In genomic region chr2:38546585-38546984, GRCh38 we compare ENCODE assay signal across 11 cellular contexts. TPM values are rescaled to one million over a fixed set of nuclear protein-coding genes. Genes with fewer than 3 reads are reported as not detected.
DNase-seq lines count a peak whose midpoint lies in the region; ATAC-seq and TF ChIP-seq lines count a peak whose summit lies in the region.
"Had no signal": no experiment of that assay in that cellular context is flagged by ENCODE, and none has a peak within 500 bp of the region (broad histone marks: within the 10 kb centered on the region; RNA-seq: fewer than 3 reads in every experiment).

No MANE protein-coding gene starts in this region.

- intact Hi-C loops in left lung (cut with DNase I) = no loop called here

- H3K4me1 Mint-ChIP-seq in activated naive CD4-positive, alpha-beta T cell treated with anti-CD3 and anti-CD28 coated beads, Interleukin-2, amount 10 ng/mL, durations not matched to agents 7 days and 5 days = peaks cover 27% of the 10 kb centered on the region
- H3K4me1 Mint-ChIP-seq in progenitor cell of endocrine pancreas (ENCODE audit: low read depth) = peaks cover 7% of the 10 kb centered on the region

- H3K27ac Mint-ChIP-seq in activated naive CD4-positive, alpha-beta T cell treated with anti-CD3 and anti-CD28 coated beads, Interleukin-2, amount 10 ng/mL, durations not matched to agents 7 days and 5 days = peak overlapping the region; percentile 5
- H3K27ac Mint-ChIP-seq in progenitor cell of endocrine pancreas = peak overlapping the region; percentile 69

- H3K27me3 ChIP-seq in Karpas-422 (ENCODE audit: low read length) = no peaks in the 10 kb centered on the region
- H3K27me3 ChIP-seq in RWPE2 (ENCODE audit: insufficient read depth, poor library complexity, severe bottlenecking) = no peaks in the 10 kb centered on the region
- H3K27me3 ChIP-seq in left lung = peaks cover 0 to 5% of the 10 kb centered on the region in 2 donors

- H3K9me2 ChIP-seq in Karpas-422 (replicated peaks; ENCODE audit: insufficient read depth, low read length) = no peaks in the 10 kb centered on the region

- DNase-seq in activated naive CD4-positive, alpha-beta T cell treated with anti-CD3 and anti-CD28 coated beads, Interleukin-2, amount 10 ng/mL, durations not matched to agents 7 days and 5 days = no peak
- no peak for DNase-seq in activated naive CD4-positive, alpha-beta T cell treated with anti-CD3 and anti-CD28 coated beads, Interleukin-2, amount 50 U/mL, for 16 hours
- peak; percentile 61 for DNase-seq in Karpas-422
- DNase-seq in RWPE2 (ENCODE audit: low spot score) = no peak
- no peak for DNase-seq in progenitor cell of endocrine pancreas (ENCODE audit: low spot score, unreplicated experiment)
- DNase-seq in NCI-H2029 (lab: John Stamatoyannopoulos, UW) = no peak
- DNase-seq in left lung = no peak
- DNase-seq: Caco-2; CD8-positive, alpha-beta memory T cell; DMS53 had no signal

- TF ChIP-seq CTCF in RWPE2 (IDR thresholded peaks at IDR 0.05; ENCODE audit: poor library complexity, severe bottlenecking) (no peak), progenitor cell of endocrine pancreas (IDR thresholded peaks at IDR 0.05; ENCODE audit: unreplicated experiment) (no peak), left lung (IDR thresholded peaks at IDR 0.05) (no peak)

- H3K27ac ChIP-seq in Karpas-422 (ENCODE audit: low read length) (peak overlapping the region; percentile 52), RWPE2 (ENCODE audit: poor library complexity, severe bottlenecking) (no peak overlapping the region), left lung (no peak overlapping the region)

- H3K4me3 ChIP-seq in Karpas-422 (ENCODE audit: low read length) (no peak overlapping the region), RWPE2 (ENCODE audit: severe bottlenecking) (no peak overlapping the region), left lung (no peak overlapping the region)
- H3K4me3 ChIP-seq: HAP-1 had no signal

- peak; percentile 44; the same call in 2 of the 3 replicates for ATAC-seq in RWPE2 (ENCODE audit: low read depth)
- ATAC-seq in left lung = no peak

- no peaks in the 10 kb centered on the region for H3K36me3 Mint-ChIP-seq in activated naive CD4-positive, alpha-beta T cell treated with anti-CD3 and anti-CD28 coated beads, Interleukin-2, amount 10 ng/mL, durations not matched to agents 7 days and 5 days
- peaks cover 8% of the 10 kb centered on the region for H3K36me3 Mint-ChIP-seq in progenitor cell of endocrine pancreas (ENCODE audit: insufficient read depth)

- H3K9me3 ChIP-seq in Karpas-422 (ENCODE audit: low read length) (no peaks in the 10 kb centered on the region), RWPE2 (ENCODE audit: severe bottlenecking) (no peaks in the 10 kb centered on the region), left lung (no peaks in the 10 kb centered on the region)
- H3K9me3 ChIP-seq: Caco-2, HAP-1 had no signal

- no peaks in the 10 kb centered on the region for H3K9me3 Mint-ChIP-seq in activated naive CD4-positive, alpha-beta T cell treated with anti-CD3 and anti-CD28 coated beads, Interleukin-2, amount 10 ng/mL, durations not matched to agents 7 days and 5 days
- no peaks in the 10 kb centered on the region for H3K9me3 Mint-ChIP-seq in progenitor cell of endocrine pancreas (ENCODE audit: low read depth)
- H3K9me3 Mint-ChIP-seq: CD8-positive, alpha-beta memory T cell had no signal

- H3K4me1 ChIP-seq in Karpas-422 (ENCODE audit: low read length) (peaks cover 16% of the 10 kb centered on the region), RWPE2 (ENCODE audit: insufficient read depth, poor library complexity, severe bottlenecking) (no peaks in the 10 kb centered on the region), left lung (peaks cover 3 to 6% of the 10 kb centered on the region in 2 donors)

- no peak overlapping the region for H2AFZ ChIP-seq in Karpas-422 (ENCODE audit: low read length)

- H3K36me3 ChIP-seq in Karpas-422 (ENCODE audit: insufficient read depth, low read length) (peaks cover 26% of the 10 kb centered on the region; the same call in 1 of the 2 replicates), RWPE2 (ENCODE audit: low read depth) (no peaks in the 10 kb centered on the region), left lung (peaks cover 0 to 4% of the 10 kb centered on the region in 2 donors)
- H3K36me3 ChIP-seq: HAP-1 had no signal

- peaks cover 14% of the 10 kb centered on the region for H3K27me3 Mint-ChIP-seq in activated naive CD4-positive, alpha-beta T cell treated with anti-CD3 and anti-CD28 coated beads, Interleukin-2, amount 10 ng/mL, durations not matched to agents 7 days and 5 days
- H3K27me3 Mint-ChIP-seq in progenitor cell of endocrine pancreas = no peaks in the 10 kb centered on the region

- no peaks in the 10 kb centered on the region for H4K20me1 ChIP-seq in Karpas-422 (ENCODE audit: insufficient read depth, low read depth, low read length)

- H3K4me3 Mint-ChIP-seq in activated naive CD4-positive, alpha-beta T cell treated with anti-CD3 and anti-CD28 coated beads, Interleukin-2, amount 10 ng/mL, durations not matched to agents 7 days and 5 days = no peak overlapping the region
- no peak overlapping the region for H3K4me3 Mint-ChIP-seq in progenitor cell of endocrine pancreas (ENCODE audit: low read depth)
- H3K4me3 Mint-ChIP-seq: CD8-positive, alpha-beta memory T cell had no signal

- CTCF ChIA-PET in activated naive CD4-positive, alpha-beta T cell treated with anti-CD3 and anti-CD28 coated beads, Interleukin-2, amount 10 ng/mL, durations not matched to agents 7 days and 5 days (lab: Charles Lee) = no interaction called here

- no peak overlapping the region for H3K4me2 ChIP-seq in Karpas-422 (ENCODE audit: low read depth, low read length, poor library complexity, severe bottlenecking)

- H3K79me2 ChIP-seq in Karpas-422 (ENCODE audit: low read length) = no peaks in the 10 kb centered on the region

- no peak overlapping the region for H3K9ac ChIP-seq in Karpas-422 (ENCODE audit: low read length)

RNA-seq across cellular contexts. Expression of gene HNRNPLL, which starts 56.1 kb away (rescaled TPM):
- 58.3 and 131 TPM in 2 replicates for total RNA-seq in Karpas-422 (2014; rRNA removed; shearing (Covaris generic); ENCODE audit: low replicate concordance)
- total RNA-seq in progenitor cell of endocrine pancreas (119 and 122 TPM in 2 replicates), left lung (10 to 100 TPM; 44.2 to 51.6 TPM)
